In the genomic region with DNA sequence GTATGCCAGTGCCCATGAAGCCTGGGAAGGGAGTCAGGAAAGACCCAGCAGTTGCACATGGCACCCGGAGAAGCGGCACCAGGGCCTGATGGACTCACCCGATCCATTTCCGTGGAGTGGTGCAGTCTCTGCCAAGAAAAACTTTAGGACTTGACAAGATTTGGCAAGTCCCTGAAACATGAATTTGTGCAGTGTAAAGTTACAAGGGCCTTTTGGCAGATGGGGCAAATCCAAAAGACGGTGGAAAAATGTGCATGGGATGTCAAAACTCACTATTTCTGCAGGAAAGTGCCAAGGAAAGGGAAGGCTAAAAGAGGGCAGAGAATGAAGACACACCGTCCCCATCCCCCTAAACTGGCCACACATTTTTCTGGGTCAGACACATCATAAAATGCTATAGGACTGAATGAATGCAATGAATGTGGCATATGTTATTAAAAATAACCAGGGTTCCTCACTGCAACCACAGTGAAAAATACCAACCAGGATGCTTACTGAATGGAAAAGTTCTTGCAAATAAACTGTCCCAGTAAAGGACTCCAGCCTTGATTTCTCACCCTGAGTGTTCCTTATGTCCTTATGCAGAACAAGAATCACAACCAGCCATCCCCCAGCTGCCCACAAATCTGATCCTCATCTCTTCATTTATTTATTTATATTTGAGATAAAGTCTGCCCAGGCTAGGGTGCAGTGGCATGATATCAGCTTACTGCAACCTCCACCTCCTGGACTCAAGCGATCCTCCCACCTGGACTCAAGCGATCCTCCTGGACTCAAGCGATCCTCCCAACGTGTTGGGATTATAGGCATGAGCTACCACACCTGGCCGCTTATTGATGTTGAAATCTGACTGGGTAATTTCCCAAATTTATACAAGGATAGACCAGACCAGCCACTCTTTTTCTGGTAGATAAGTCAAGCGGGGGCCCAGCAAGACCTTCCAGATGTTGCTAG, we compare ENCODE assay signal across 24 cellular contexts.
DNase-seq lines count a peak whose midpoint lies in the region; ATAC-seq, FAIRE-seq and TF ChIP-seq lines count a peak whose summit lies in the region.
"Had no signal": no experiment of that assay in that cellular context is flagged by ENCODE, and none has a peak within 500 bp of the region (broad histone marks: within the 10 kb centered on the region; RNA-seq: fewer than 3 reads in every experiment).

No MANE protein-coding gene starts in this region.

- H3K9ac ChIP-seq in keratinocyte (ENCODE audit: control insufficient read depth, extremely low read depth, insufficient read depth, low read length), result no peak overlapping the region

- no peak overlapping the region for H2AFZ ChIP-seq in keratinocyte (ENCODE audit: control insufficient read depth, low read length)

- no peaks in the 10 kb centered on the region for H3K36me3 Mint-ChIP-seq in MCF 10A (ENCODE audit: insufficient read depth, unreplicated experiment)
- no peaks in the 10 kb centered on the region for H3K36me3 Mint-ChIP-seq in activated T-helper 2 cell treated with anti-CD3 and anti-CD28 coated beads, Interferon-gamma antibody, Interleukin-2, Interleukin-4, amounts not matched to agents 10 μg/mL and 5 μg/mL and 100 μg/mL, durations not matched to agents 14 hours and 24 hours and 36 hours (ENCODE audit: low read depth)
- no peaks in the 10 kb centered on the region for H3K36me3 Mint-ChIP-seq in activated naive CD4-positive, alpha-beta T cell treated with anti-CD3 and anti-CD28 coated beads, Interleukin-2, amount 50 U/mL, for 72 hours
- H3K36me3 Mint-ChIP-seq: naive thymus-derived CD8-positive, alpha-beta T cell had no signal

- peak overlapping the region; percentile 62 for H3K27ac Mint-ChIP-seq in MCF 10A (ENCODE audit: low read depth, unreplicated experiment)
- H3K27ac Mint-ChIP-seq in activated T-helper 2 cell treated with anti-CD3 and anti-CD28 coated beads, Interferon-gamma antibody, Interleukin-2, Interleukin-4, amounts not matched to agents 10 μg/mL and 5 μg/mL and 100 μg/mL, durations not matched to agents 14 hours and 24 hours and 36 hours, result no peak overlapping the region
- H3K27ac Mint-ChIP-seq in activated naive CD4-positive, alpha-beta T cell treated with anti-CD3 and anti-CD28 coated beads, Interleukin-2, amount 50 U/mL, for 72 hours, result no peak overlapping the region
- H3K27ac Mint-ChIP-seq: naive thymus-derived CD8-positive, alpha-beta T cell had no signal

- no peak for TF ChIP-seq POLR2A in breast epithelium (IDR thresholded peaks at IDR 0.05)

- H3K4me3 ChIP-seq in breast epithelium (no peak overlapping the region), bronchial epithelial cell (ENCODE audit: low read depth, low read length) (no peak overlapping the region), keratinocyte (ENCODE audit: control insufficient read depth in 2 of 3, extremely low read depth in 1 of 3, insufficient read depth in 2 of 3, low read depth in 1 of 3, low read length in 3 of 3) (no peak overlapping the region)
- H3K4me3 ChIP-seq: adrenal gland, dorsolateral prefrontal cortex, ovary, tibial artery had no signal

- H3K4me3 Mint-ChIP-seq in MCF 10A (ENCODE audit: unreplicated experiment), result peak overlapping the region; percentile 5
- no peak overlapping the region for H3K4me3 Mint-ChIP-seq in activated T-helper 2 cell treated with anti-CD3 and anti-CD28 coated beads, Interferon-gamma antibody, Interleukin-2, Interleukin-4, amounts not matched to agents 10 μg/mL and 5 μg/mL and 100 μg/mL, durations not matched to agents 14 hours and 24 hours and 36 hours (ENCODE audit: low read depth)
- H3K4me3 Mint-ChIP-seq: naive thymus-derived CD8-positive, alpha-beta T cell had no signal

- H3K4me2 ChIP-seq in keratinocyte (ENCODE audit: control insufficient read depth, extremely low read depth, insufficient read depth, low read depth, low read length), result peak overlapping the region; percentile 23

- dilution Hi-C loops in keratinocyte (cut with MboI; ENCODE audit: extremely low pct_ligation_motif_present, low sequenced_read_pairs), result no loop called here

- H3K27me3 Mint-ChIP-seq in MCF 10A (ENCODE audit: insufficient read depth, unreplicated experiment), result no peaks in the 10 kb centered on the region
- H3K27me3 Mint-ChIP-seq in activated T-helper 2 cell treated with anti-CD3 and anti-CD28 coated beads, Interferon-gamma antibody, Interleukin-2, Interleukin-4, amounts not matched to agents 10 μg/mL and 5 μg/mL and 100 μg/mL, durations not matched to agents 14 hours and 24 hours and 36 hours (ENCODE audit: low read depth), result peaks cover 12% of the 10 kb centered on the region

- no peaks in the 10 kb centered on the region for H3K9me3 ChIP-seq in breast epithelium
- no peaks in the 10 kb centered on the region for H3K9me3 ChIP-seq in keratinocyte (ENCODE audit: control insufficient read depth, low read depth, low read length)
- H3K9me3 ChIP-seq: adrenal gland, Caco-2, ovary, tibial artery had no signal

- POLR2A ChIA-PET in MCF 10A (lab: Yijun Ruan, JAX), result interaction anchor here (0.6 to 2.6 kb wide), 4 partner anchors 9 to 174 kb away, joined by 3 to 18 read pairs (median 3); no protein-coding TSS in a partner anchor

- CTCF ChIA-PET in MCF 10A (lab: Yijun Ruan, JAX), result interaction anchor here (1.2 kb wide), 1 partner anchor 14 kb away, joined by 4 read pairs; no protein-coding TSS in a partner anchor

- no peaks in the 10 kb centered on the region for H3K79me2 ChIP-seq in keratinocyte (ENCODE audit: control insufficient read depth, insufficient read depth, low read length)

- no peaks in the 10 kb centered on the region for H3K9me1 ChIP-seq in keratinocyte (ENCODE audit: control insufficient read depth, extremely low read depth, insufficient read depth, low read length)

- intact Hi-C loops in MCF 10A (cut with micrococcal nuclease), result no loop called here
- intact Hi-C loops in breast epithelium (cut with DNase I; ENCODE audit: low total_unique reads), result loop anchor here (5.0 kb wide), 1 partner anchor 206 kb away; no protein-coding TSS in a partner anchor
- intact Hi-C loops in activated T-helper 2 cell treated with anti-CD3 and anti-CD28 coated beads, Interferon-gamma antibody, Interleukin-2, Interleukin-4, amounts not matched to agents 10 μg/mL and 5 μg/mL and 100 μg/mL, durations not matched to agents 14 hours and 24 hours and 36 hours (cut with micrococcal nuclease), result no loop called here

- FAIRE-seq in bronchial epithelial cell (lab: Jason Lieb, UNC), result no peak
- no peak for FAIRE-seq in keratinocyte (lab: Jason Lieb, UNC)

- no peak for ATAC-seq in HG03175 (IDR thresholded peaks at IDR 0.05; ENCODE audit: unreplicated experiment)
- no peak for ATAC-seq in GM19395 (IDR thresholded peaks at IDR 0.05; ENCODE audit: unreplicated experiment)
- ATAC-seq in activated naive CD4-positive, alpha-beta T cell treated with anti-CD3 and anti-CD28 coated beads, Interleukin-2, amount 50 U/mL, for 72 hours, result no peak
- ATAC-seq: naive thymus-derived CD8-positive, alpha-beta T cell; stimulated activated naive CD8-positive, alpha-beta T cell treated with anti-CD3 and anti-CD28 coated beads, Interleukin-15, Interleukin-2, amounts not matched to agents 100 U/mL and 50 U/mL, for 24 hours had no signal

- no peaks in the 10 kb centered on the region for H3K27me3 ChIP-seq in breast epithelium
- no peaks in the 10 kb centered on the region for H3K27me3 ChIP-seq in bronchial epithelial cell (ENCODE audit: control insufficient read depth, insufficient read depth, low read length)
- peaks cover 10% of the 10 kb centered on the region for H3K27me3 ChIP-seq in keratinocyte (ENCODE audit: control insufficient read depth, extremely low read depth, insufficient read depth, low read length)
- H3K27me3 ChIP-seq: ovary, tibial artery had no signal

- H3K9me3 Mint-ChIP-seq in MCF 10A (ENCODE audit: unreplicated experiment), result no peaks in the 10 kb centered on the region
- H3K9me3 Mint-ChIP-seq in activated T-helper 2 cell treated with anti-CD3 and anti-CD28 coated beads, Interferon-gamma antibody, Interleukin-2, Interleukin-4, amounts not matched to agents 10 μg/mL and 5 μg/mL and 100 μg/mL, durations not matched to agents 14 hours and 24 hours and 36 hours, result no peaks in the 10 kb centered on the region
- no peaks in the 10 kb centered on the region for H3K9me3 Mint-ChIP-seq in activated naive CD4-positive, alpha-beta T cell treated with anti-CD3 and anti-CD28 coated beads, Interleukin-2, amount 50 U/mL, for 72 hours
- H3K9me3 Mint-ChIP-seq: naive thymus-derived CD8-positive, alpha-beta T cell had no signal

- no peaks in the 10 kb centered on the region for H4K20me1 ChIP-seq in keratinocyte (ENCODE audit: control insufficient read depth, extremely low read depth, insufficient read depth, low read length)

- TF ChIP-seq CTCF in MCF 10A (IDR thresholded peaks at IDR 0.05; ENCODE audit: unreplicated experiment) (no peak), breast epithelium (IDR thresholded peaks at IDR 0.05) (no peak), bronchial epithelial cell (IDR thresholded peaks at IDR 0.05; ENCODE audit: insufficient read depth, low read length, severe bottlenecking) (no peak), keratinocyte (optimal IDR thresholded peaks at IDR 0.05 in 1 of 3, IDR thresholded peaks at IDR 0.05 in 1 of 3, conservative IDR thresholded peaks at IDR 0.05 in 1 of 3; ENCODE audit: extremely low read depth in 1 of 3, insufficient read depth in 2 of 3, low read length in 3 of 3) (no peak)

- H3K36me3 ChIP-seq in breast epithelium (no peaks in the 10 kb centered on the region), bronchial epithelial cell (ENCODE audit: control insufficient read depth, insufficient read depth, low read length) (no peaks in the 10 kb centered on the region), keratinocyte (ENCODE audit: control insufficient read depth in 2 of 2, extremely low read depth in 1 of 2, insufficient read depth in 2 of 2, low read length in 2 of 2) (no peaks in the 10 kb centered on the region)
- H3K36me3 ChIP-seq: adrenal gland, ovary, tibial artery had no signal

- H3K27ac ChIP-seq in breast epithelium (no peak overlapping the region), keratinocyte (ENCODE audit: control insufficient read depth, insufficient read depth, low read length) (no peak overlapping the region)
- H3K27ac ChIP-seq: adrenal gland, dorsolateral prefrontal cortex, ovary, tibial artery had no signal

- peaks cover 55% of the 10 kb centered on the region for H3K4me1 Mint-ChIP-seq in MCF 10A (ENCODE audit: insufficient read depth, unreplicated experiment)
- no peaks in the 10 kb centered on the region for H3K4me1 Mint-ChIP-seq in activated T-helper 2 cell treated with anti-CD3 and anti-CD28 coated beads, Interferon-gamma antibody, Interleukin-2, Interleukin-4, amounts not matched to agents 10 μg/mL and 5 μg/mL and 100 μg/mL, durations not matched to agents 14 hours and 24 hours and 36 hours (ENCODE audit: low read depth)

- DNase-seq in MCF 10A (ENCODE audit: unreplicated experiment) (peak; percentile 93), breast epithelium (ENCODE audit: low spot score in 2 of 2) (no peak), bronchial epithelial cell (ENCODE audit: low read depth) (peak; percentile 29), keratinocyte (ENCODE audit: low read depth, low spot score) (no peak)
- no peak for DNase-seq in activated T-helper 2 cell treated with anti-CD3 and anti-CD28 coated beads, Interferon-gamma antibody, Interleukin-2, Interleukin-4, amounts not matched to agents 10 μg/mL and 5 μg/mL and 100 μg/mL, durations not matched to agents 14 hours and 24 hours and 36 hours (ENCODE audit: low spot score)
- no peak for DNase-seq in activated naive CD4-positive, alpha-beta T cell treated with anti-CD3 and anti-CD28 coated beads, Interleukin-2, amount 50 U/mL, for 72 hours (ENCODE audit: low spot score in 2 of 2)
- DNase-seq: activated CD4-positive, alpha-beta T cell treated with anti-CD3 and anti-CD28 coated beads, Interleukin-2, amount 50 U/mL, for 48 hours; activated effector memory CD4-positive, alpha-beta T cell treated with anti-CD3 and anti-CD28 coated beads, Interleukin-2, amount 50 U/mL, for 16 hours; adrenal gland; Caco-2; caudate nucleus; dorsolateral prefrontal cortex; GOT3; naive thymus-derived CD8-positive, alpha-beta T cell; NCI-H524 treated with DMSO at 0.1 percent for 48 hours; ovary; RPMI8226; stimulated activated CD4-positive, alpha-beta T cell treated with anti-CD3 and anti-CD28 coated beads, Interleukin-12 subunit alpha, Interleukin-12 subunit beta, amount 100 ng/mL, for 4 hours; stimulated activated CD4-positive, alpha-beta T cell treated with anti-CD3 and anti-CD28 coated beads, Interleukin-4, amount 100 ng/mL, for 4 hours; stimulated activated naive CD8-positive, alpha-beta T cell treated with anti-CD3 and anti-CD28 coated beads, Interleukin-15, Interleukin-2, amounts not matched to agents 100 U/mL and 50 U/mL, for 24 hours; T-helper 9 cell; tibial artery had no signal

- H3K4me1 ChIP-seq in breast epithelium (no peaks in the 10 kb centered on the region), keratinocyte (ENCODE audit: control insufficient read depth, extremely low read depth, insufficient read depth, low read length) (peaks cover 13% of the 10 kb centered on the region)
- H3K4me1 ChIP-seq: adrenal gland, Caco-2 had no signal

- no TSS peak for BruUV-seq in MCF 10A (replicated peaks; lab: Mats Ljungman, UMichigan)

Comparison
In these comparisons a context has a peak if more than half of its experiments do, and no peak if none do; other contexts are left out.
1. DNase-seq: peak in MCF 10A (single experiment) and bronchial epithelial cell (single experiment); none in breast epithelium (0 of 2), keratinocyte (single experiment), activated T-helper 2 cell treated with anti-CD3 and anti-CD28 coated beads, Interferon-gamma antibody, Interleukin-2, Interleukin-4, amounts not matched to agents 10 μg/mL and 5 μg/mL and 100 μg/mL, durations not matched to agents 14 hours and 24 hours and 36 hours (single experiment) and activated naive CD4-positive, alpha-beta T cell treated with anti-CD3 and anti-CD28 coated beads, Interleukin-2, amount 50 U/mL, for 72 hours (0 of 2).